ENCODE assay signal across 10 cellular contexts in the genomic region with DNA sequence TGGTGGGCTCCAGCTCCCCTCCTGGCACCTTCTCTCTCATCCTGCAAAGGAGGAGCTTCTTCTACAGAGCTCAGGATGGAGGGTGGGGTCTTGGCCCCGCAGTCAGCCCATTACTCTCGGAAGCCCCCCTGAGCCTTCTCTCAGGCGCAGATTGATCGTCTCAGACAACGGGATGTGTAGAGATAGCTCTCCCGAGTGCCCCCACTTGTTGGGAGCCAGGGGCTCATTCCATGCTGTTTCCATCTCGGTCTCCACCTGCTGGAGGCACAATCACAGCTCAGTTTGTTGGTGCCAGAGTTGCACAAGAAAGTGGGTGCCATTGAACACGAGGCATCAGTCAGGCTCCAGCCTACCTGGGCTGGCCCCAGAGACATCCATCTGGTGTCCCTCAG. TPM values are rescaled to one million over a fixed set of nuclear protein-coding genes. Genes with fewer than 3 reads are reported as not detected.
A peak's percentile ranks its signal among the peaks of the same experiment; 100 is the strongest.
DNase-seq lines count a peak whose midpoint lies in the region; ATAC-seq and TF ChIP-seq lines count a peak whose summit lies in the region.
"Had no signal": no experiment of that assay in that cellular context is flagged by ENCODE, and none has a peak within 500 bp of the region (broad histone marks: within the 10 kb centered on the region; RNA-seq: fewer than 3 reads in every experiment).

No MANE protein-coding gene starts in this region.

- H3K27ac Mint-ChIP-seq in WTC11 = peak overlapping the region; percentile 20; the same call in 1 of the 2 replicates
- peak overlapping the region in 4 of 6 donors; percentile 24 to 73 (median 67) for H3K27ac Mint-ChIP-seq in immature natural killer cell
- H3K27ac Mint-ChIP-seq in stimulated activated memory B cell treated with anti-CD40 and anti-IgM and Interleukin-4, amounts not matched to agents 10 μg/mL and 1 μg/mL and 100 μg/mL, for 72 hours = no peak overlapping the region

- H3K4me3 Mint-ChIP-seq in WTC11 (peak overlapping the region; percentile 79), immature natural killer cell (peak overlapping the region; percentile 38 to 82 (median 68))
- H3K4me3 Mint-ChIP-seq in stimulated activated memory B cell treated with anti-CD40 and anti-IgM and Interleukin-4, amounts not matched to agents 10 μg/mL and 1 μg/mL and 100 μg/mL, for 72 hours = peak overlapping the region; percentile 40

- DNase-seq in GM10266 (ENCODE audit: extremely low spot score) = peak; percentile 28
- no peak for DNase-seq in WTC11 (ENCODE audit: low spot score)
- no peak for DNase-seq in immature natural killer cell
- no peak for DNase-seq in NCI-H345 treated with DMSO at 0.1 percent for 48 hours (lab: John Stamatoyannopoulos, UW; ENCODE audit: unreplicated experiment)
- DNase-seq in OCI-M1 (lab: John Stamatoyannopoulos, UW) = no peak
- DNase-seq: T-cell had no signal

- TF ChIP-seq CTCF in GM10266 (IDR thresholded peaks at IDR 0.05; ENCODE audit: control insufficient read depth, insufficient read depth, low read depth, missing control alignments) (no peak), WTC11 (IDR thresholded peaks at IDR 0.05) (no peak)

- H3K36me3 Mint-ChIP-seq in WTC11 (peaks cover 19% of the 10 kb centered on the region), immature natural killer cell (peaks cover 11 to 12% (median 12%) of the 10 kb centered on the region in 3 donors)
- peaks cover 41% of the 10 kb centered on the region for H3K36me3 Mint-ChIP-seq in stimulated activated memory B cell treated with anti-CD40 and anti-IgM and Interleukin-4, amounts not matched to agents 10 μg/mL and 1 μg/mL and 100 μg/mL, for 72 hours

- H3K9me3 Mint-ChIP-seq in WTC11 (peaks cover 23% of the 10 kb centered on the region), immature natural killer cell (peaks cover 20 to 44% (median 24%) of the 10 kb centered on the region in 6 donors)
- peaks cover 31% of the 10 kb centered on the region for H3K9me3 Mint-ChIP-seq in stimulated activated memory B cell treated with anti-CD40 and anti-IgM and Interleukin-4, amounts not matched to agents 10 μg/mL and 1 μg/mL and 100 μg/mL, for 72 hours

- ATAC-seq in WTC11 (no peak; the same call in 1 of the 2 replicates), GM21576 (IDR thresholded peaks at IDR 0.05; ENCODE audit: unreplicated experiment) (no peak)
- no peak for ATAC-seq in stimulated activated memory B cell treated with anti-CD40 and anti-IgM and Interleukin-4, amounts not matched to agents 10 μg/mL and 1 μg/mL and 100 μg/mL, for 72 hours
- ATAC-seq: HCT116, mucosa of descending colon, T-cell had no signal

- H3K4me1 Mint-ChIP-seq in WTC11 = peaks cover 26% of the 10 kb centered on the region
- H3K4me1 Mint-ChIP-seq in immature natural killer cell = peaks cover 14 to 20% of the 10 kb centered on the region in 2 donors
- peaks cover 12% of the 10 kb centered on the region for H3K4me1 Mint-ChIP-seq in stimulated activated memory B cell treated with anti-CD40 and anti-IgM and Interleukin-4, amounts not matched to agents 10 μg/mL and 1 μg/mL and 100 μg/mL, for 72 hours

- CTCF ChIA-PET in WTC11 (lab: Charles Lee) = interaction anchor here (0.8 to 2.9 kb wide), 19 partner anchors 11 to 391 kb away, joined by 3 to 48 read pairs (median 5); partner anchors contain the start of genes ZNF274, ZNF329 and ZNF418

- POLR2A ChIA-PET in WTC11 (lab: Charles Lee) = interaction anchor here (0.7 to 1.3 kb wide), 4 partner anchors 17 to 53 kb away, joined by 3 to 7 read pairs (median 4); partner anchors contain the start of genes ZNF606 and ZSCAN18

- peaks cover 15% of the 10 kb centered on the region for H3K27me3 Mint-ChIP-seq in WTC11 (ENCODE audit: low read depth)
- peaks cover 10 to 12% (median 11%) of the 10 kb centered on the region in 3 donors for H3K27me3 Mint-ChIP-seq in immature natural killer cell (ENCODE audit: low read depth in 3 of 3)
- H3K27me3 Mint-ChIP-seq in stimulated activated memory B cell treated with anti-CD40 and anti-IgM and Interleukin-4, amounts not matched to agents 10 μg/mL and 1 μg/mL and 100 μg/mL, for 72 hours = peaks cover 34% of the 10 kb centered on the region

TF ChIP-seq in WTC11, 78 proteins besides CTCF, POLR2A, EP300 and RAD21:
- TF ChIP-seq PRRX2 (CRISPR knock-in tag; IDR thresholded peaks at IDR 0.05) = no peak
- TF ChIP-seq, protein P1, sequence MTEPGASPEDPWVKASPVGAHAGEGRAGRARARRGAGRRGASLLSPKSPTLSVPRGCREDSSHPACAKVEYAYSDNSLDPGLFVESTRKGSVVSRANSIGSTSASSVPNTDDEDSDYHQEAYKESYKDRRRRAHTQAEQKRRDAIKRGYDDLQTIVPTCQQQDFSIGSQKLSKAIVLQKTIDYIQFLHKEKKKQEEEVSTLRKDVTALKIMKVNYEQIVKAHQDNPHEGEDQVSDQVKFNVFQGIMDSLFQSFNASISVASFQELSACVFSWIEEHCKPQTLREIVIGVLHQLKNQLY (CRISPR knock-in tag; IDR thresholded peaks at IDR 0.05) = no peak

RNA-seq across cellular contexts. Expression of gene ZNF135, which starts 3.6 kb away (rescaled TPM):
- total RNA-seq in WTC11 (2021) = 5.6 to 8.0 TPM (median 7.2 TPM) in 3 replicates
- 1 to 10 TPM in 1 of 3 donors, under 1 TPM in 1, not detected in 1; 0.64 to 4.1 TPM for polyA plus RNA-seq in immature natural killer cell

RNA-seq across cellular contexts. Expression of gene ZSCAN1, which starts 21.7 kb away (rescaled TPM):
- total RNA-seq in WTC11 (2021) = 0.69 to 1.3 TPM (median 0.78 TPM) in 3 replicates
- polyA plus RNA-seq in immature natural killer cell = under 1 TPM in 1 of 3 donors, not detected in 2; 0.46 TPM
- total RNA-seq: mucosa of descending colon, T-cell had no signal

RNA-seq across cellular contexts. Expression of gene ZSCAN18, which starts 42.6 kb away (rescaled TPM):
- 55.9 to 65.5 TPM (median 64.8 TPM) in 3 replicates for total RNA-seq in WTC11 (2021)
- 10 to 100 TPM in 2 of 3 donors, 1 to 10 TPM in 1; 2.9 to 23.5 (median 15.2) TPM for polyA plus RNA-seq in immature natural killer cell

RNA-seq across cellular contexts. Expression of gene ZNF606, which starts 52.9 kb away (rescaled TPM):
- total RNA-seq in WTC11 (2021) = 24.5 to 26.2 TPM (median 26.1 TPM) in 3 replicates
- 1 to 10 TPM; 4.4 to 9.4 (median 5.1) TPM for polyA plus RNA-seq in immature natural killer cell
